33 cellular contexts compared by ENCODE assay signal in the genomic region with DNA sequence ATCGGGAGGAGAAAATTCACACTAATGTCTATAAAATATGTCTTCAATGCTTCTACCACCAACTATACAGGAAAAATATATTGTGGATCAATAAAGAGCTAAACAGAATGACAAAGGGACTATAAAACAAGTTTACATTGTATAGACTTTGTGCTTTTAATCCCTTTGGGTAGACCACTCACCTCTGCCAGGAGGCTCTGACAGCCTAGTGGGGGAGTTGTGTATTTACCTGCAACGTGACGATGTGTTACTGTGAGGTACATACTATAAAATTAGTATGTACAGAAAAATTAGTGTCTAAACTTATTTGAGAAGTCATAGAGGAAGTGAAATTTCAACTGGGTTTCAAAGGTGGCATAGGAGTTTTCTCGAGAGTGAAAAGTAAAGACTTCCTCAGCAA.
"Had no signal": no experiment of that assay in that cellular context is flagged by ENCODE, and none has a peak within 500 bp of the region (broad histone marks: within the 10 kb centered on the region; RNA-seq: fewer than 3 reads in every experiment).

No MANE protein-coding gene starts in this region.

- DNase-seq: activated CD4-positive, alpha-beta T cell treated with anti-CD3 and anti-CD28 coated beads for 48 hours; activated CD4-positive, alpha-beta T cell treated with anti-CD3 and anti-CD28 coated beads, Interleukin-2, amount 50 U/mL, for 4 hours; activated CD4-positive, CD25-positive, alpha-beta regulatory T cell treated with anti-CD3 and anti-CD28 coated beads, Interleukin-2, amount 50 U/mL, for 72 hours; activated CD8-positive, alpha-beta memory T cell treated with anti-CD3 and anti-CD28 coated beads, Interleukin-2, amount 50 U/mL, for 48 hours; activated CD8-positive, alpha-beta T cell treated with anti-CD3 and anti-CD28 coated beads, Interleukin-2, amount 10 ng/mL, durations not matched to agents 7 days and 5 days; activated effector memory CD4-positive, alpha-beta T cell treated with anti-CD3 and anti-CD28 coated beads, Interleukin-2, amount 50 U/mL, for 16 hours; activated naive CD4-positive, alpha-beta T cell treated with Interleukin-2 at 50 U/mL for 16 hours; activated naive CD8-positive, alpha-beta T cell treated with anti-CD3 and anti-CD28 coated beads, Interleukin-2, amount 50 U/mL, for 24 hours; activated T-cell treated with anti-CD3 and anti-CD28 coated beads, Interleukin-2, amount 50 U/mL, for 1 hour; amniotic stem cell; body of pancreas; central memory CD4-positive, alpha-beta T cell; MG63; MV-4-11; NCI-H1092 treated with DMSO at 0.1 percent for 48 hours; NCI-H1417 treated with DMSO at 0.1 percent for 48 hours; NCI-H1694; NCI-H2029; NCI-H2107; NCI-H2171 treated with DMSO at 0.1 percent for 48 hours; NCI-H226; NCI-H526; NCI-H774; NK-92 treated with Interleukin-12 subunit alpha and Interleukin-12 subunit beta, amount 100 ng/mL, for 24 hours; Peyer's patch; Right ventricle myocardium superior; SJCRH30 had no signal

- H3K4me3 Mint-ChIP-seq: activated CD8-positive, alpha-beta T cell treated with anti-CD3 and anti-CD28 coated beads, Interleukin-2, amount 10 ng/mL, durations not matched to agents 7 days and 5 days; activated naive CD8-positive, alpha-beta T cell treated with anti-CD3 and anti-CD28 coated beads, Interleukin-2, amount 50 U/mL, for 24 hours; activated T-helper 1 cell treated with anti-CD3 and anti-CD28 coated beads, Interleukin-12 subunit alpha, Interleukin-12 subunit beta, Interleukin-2, Interleukin-4 antibody, amounts not matched to agents 30 ng/mL and 10 ng/mL and 1 ng/mL, durations not matched to agents 14 hours and 24 hours and 36 hours; T-helper 1 cell treated with Interleukin-12 subunit alpha and Interleukin-12 subunit beta and Interleukin-4 antibody, amounts not matched to agents 30 μg/mL and 1 μg/mL, for 36 hours; WTC11 had no signal

- H3K27me3 ChIP-seq: ascending aorta, body of pancreas, MG63, Peyer's patch, SJCRH30 had no signal

- H3K36me3 ChIP-seq: ascending aorta, MG63, Peyer's patch, SJCRH30 had no signal

- H3K4me1 Mint-ChIP-seq: activated naive CD8-positive, alpha-beta T cell treated with anti-CD3 and anti-CD28 coated beads, Interleukin-2, amount 50 U/mL, for 24 hours; WTC11 had no signal

- H3K27ac Mint-ChIP-seq: activated CD8-positive, alpha-beta T cell treated with anti-CD3 and anti-CD28 coated beads, Interleukin-2, amount 10 ng/mL, durations not matched to agents 7 days and 5 days; activated naive CD4-positive, alpha-beta T cell treated with anti-CD3 and anti-CD28 coated beads, Interleukin-2, amount 50 U/mL, for 72 hours; activated naive CD8-positive, alpha-beta T cell treated with anti-CD3 and anti-CD28 coated beads, Interleukin-2, amount 50 U/mL, for 24 hours; activated T-helper 1 cell treated with anti-CD3 and anti-CD28 coated beads, Interleukin-12 subunit alpha, Interleukin-12 subunit beta, Interleukin-2, Interleukin-4 antibody, amounts not matched to agents 30 ng/mL and 10 ng/mL and 1 ng/mL, durations not matched to agents 14 hours and 24 hours and 36 hours; T-helper 1 cell treated with Interleukin-12 subunit alpha and Interleukin-12 subunit beta and Interleukin-4 antibody, amounts not matched to agents 30 μg/mL and 1 μg/mL, for 36 hours; WTC11 had no signal

- H3K9me3 ChIP-seq: ascending aorta, body of pancreas, MG63, Peyer's patch, SJCRH30 had no signal

- H3K27ac ChIP-seq: ascending aorta, body of pancreas, Peyer's patch, RWPE1, SJCRH30 had no signal

- H3K4me3 ChIP-seq: ascending aorta, body of pancreas, MG63, Peyer's patch, SJCRH30 had no signal

- ATAC-seq: activated CD8-positive, alpha-beta T cell treated with anti-CD3 and anti-CD28 coated beads, Interleukin-2, amount 10 ng/mL, durations not matched to agents 7 days and 5 days; activated naive CD4-positive, alpha-beta T cell treated with anti-CD3 and anti-CD28 coated beads, Interleukin-2, amount 50 U/mL, for 72 hours; activated naive CD8-positive, alpha-beta T cell treated with anti-CD3 and anti-CD28 coated beads, Interleukin-2, amount 50 U/mL, for 24 hours; body of pancreas; WTC11 had no signal

- H3K4me1 ChIP-seq: Peyer's patch had no signal

- H3K27me3 Mint-ChIP-seq: activated naive CD8-positive, alpha-beta T cell treated with anti-CD3 and anti-CD28 coated beads, Interleukin-2, amount 50 U/mL, for 24 hours had no signal
